Comparison of ENCODE assay signal across 1 cellular context in the genomic region with DNA sequence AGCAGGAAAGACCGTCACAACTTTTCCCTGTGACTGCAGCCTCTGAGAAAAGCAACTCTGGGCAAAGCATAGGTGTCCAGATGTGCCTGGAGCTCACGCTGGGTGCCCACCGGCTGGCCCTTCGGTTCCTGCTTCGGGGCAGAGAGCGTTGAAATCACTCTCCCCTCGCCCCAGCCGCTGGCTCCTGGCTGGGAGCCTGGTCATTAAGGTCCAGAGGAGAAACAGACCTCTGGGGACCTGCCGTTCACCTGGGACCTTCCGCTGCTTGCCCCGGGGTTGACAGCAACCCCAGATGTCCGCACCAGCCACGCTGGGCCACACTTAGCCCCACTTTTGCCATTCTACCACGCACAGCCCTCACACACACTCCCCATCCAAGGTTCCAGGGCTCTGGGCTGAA.
TF ChIP-seq lines count a peak whose summit lies in the region.

No MANE protein-coding gene starts in this region.

TF ChIP-seq in A549, 52 proteins besides CTCF, POLR2A, EP300 and RAD21 (continued from another document):
- TF ChIP-seq, protein P1, sequence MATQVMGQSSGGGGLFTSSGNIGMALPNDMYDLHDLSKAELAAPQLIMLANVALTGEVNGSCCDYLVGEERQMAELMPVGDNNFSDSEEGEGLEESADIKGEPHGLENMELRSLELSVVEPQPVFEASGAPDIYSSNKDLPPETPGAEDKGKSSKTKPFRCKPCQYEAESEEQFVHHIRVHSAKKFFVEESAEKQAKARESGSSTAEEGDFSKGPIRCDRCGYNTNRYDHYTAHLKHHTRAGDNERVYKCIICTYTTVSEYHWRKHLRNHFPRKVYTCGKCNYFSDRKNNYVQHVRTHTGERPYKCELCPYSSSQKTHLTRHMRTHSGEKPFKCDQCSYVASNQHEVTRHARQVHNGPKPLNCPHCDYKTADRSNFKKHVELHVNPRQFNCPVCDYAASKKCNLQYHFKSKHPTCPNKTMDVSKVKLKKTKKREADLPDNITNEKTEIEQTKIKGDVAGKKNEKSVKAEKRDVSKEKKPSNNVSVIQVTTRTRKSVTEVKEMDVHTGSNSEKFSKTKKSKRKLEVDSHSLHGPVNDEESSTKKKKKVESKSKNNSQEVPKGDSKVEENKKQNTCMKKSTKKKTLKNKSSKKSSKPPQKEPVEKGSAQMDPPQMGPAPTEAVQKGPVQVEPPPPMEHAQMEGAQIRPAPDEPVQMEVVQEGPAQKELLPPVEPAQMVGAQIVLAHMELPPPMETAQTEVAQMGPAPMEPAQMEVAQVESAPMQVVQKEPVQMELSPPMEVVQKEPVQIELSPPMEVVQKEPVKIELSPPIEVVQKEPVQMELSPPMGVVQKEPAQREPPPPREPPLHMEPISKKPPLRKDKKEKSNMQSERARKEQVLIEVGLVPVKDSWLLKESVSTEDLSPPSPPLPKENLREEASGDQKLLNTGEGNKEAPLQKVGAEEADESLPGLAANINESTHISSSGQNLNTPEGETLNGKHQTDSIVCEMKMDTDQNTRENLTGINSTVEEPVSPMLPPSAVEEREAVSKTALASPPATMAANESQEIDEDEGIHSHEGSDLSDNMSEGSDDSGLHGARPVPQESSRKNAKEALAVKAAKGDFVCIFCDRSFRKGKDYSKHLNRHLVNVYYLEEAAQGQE (IDR thresholded peaks at IDR 0.05): no peak
- TF ChIP-seq ZFP36 (IDR thresholded peaks at IDR 0.05; ENCODE audit: borderline replicate concordance, partially characterized antibody) (no peak), POLR2AphosphoS2 (conservative IDR thresholded peaks at IDR 0.05; ENCODE audit: low read length) (no peak)
